ENCODE assay signal across 16 cellular contexts in genomic region chr17:332023-332422, GRCh38. TPM values are rescaled to one million over a fixed set of nuclear protein-coding genes. Genes with fewer than 3 reads are reported as not detected.
DNase-seq lines count a peak whose midpoint lies in the region; ATAC-seq, FAIRE-seq and TF ChIP-seq lines count a peak whose summit lies in the region.
"Had no signal": no experiment of that assay in that cellular context is flagged by ENCODE, and none has a peak within 500 bp of the region (broad histone marks: within the 10 kb centered on the region; RNA-seq: fewer than 3 reads in every experiment).

No MANE protein-coding gene starts in this region.

- peak overlapping the region; percentile 40 to 75 for H3K4ac ChIP-seq in mesenchymal stem cell (ENCODE audit: low read depth in 1 of 2, low read length in 2 of 2)

- H3K4me1 ChIP-seq in Peyer's patch (peaks cover 0 to 10% (median 0%) of the 10 kb centered on the region in 4 donors), mesenchymal stem cell (ENCODE audit: control insufficient read depth, insufficient read depth, low read depth, low read length) (peaks cover 50% of the 10 kb centered on the region)

- no peak overlapping the region for H2BK5ac ChIP-seq in mesenchymal stem cell (ENCODE audit: low read depth, low read length, poor library complexity, severe bottlenecking)

- H3K14ac ChIP-seq in mesenchymal stem cell (ENCODE audit: low read length in 2 of 2): no peak overlapping the region

- H3K4me3 Mint-ChIP-seq in activated CD4-positive, alpha-beta T cell treated with anti-CD3 and anti-CD28 coated beads, Interleukin-2, amount 10 ng/mL, durations not matched to agents 24 days and 14 days: no peak overlapping the region
- H3K4me3 Mint-ChIP-seq: GM23338, IgD-negative memory B cell had no signal

- H2AFZ ChIP-seq in mesenchymal stem cell (ENCODE audit: low read depth, low read length): no peak overlapping the region
- H2AFZ ChIP-seq: GM23338 had no signal

- no peak for ATAC-seq in HG03045 (IDR thresholded peaks at IDR 0.05; ENCODE audit: unreplicated experiment)
- ATAC-seq: GM23338 had no signal

- FAIRE-seq in H54 (lab: Jason Lieb, UNC): no peak
- FAIRE-seq: endothelial cell of umbilical vein had no signal

- H3K27ac ChIP-seq in Peyer's patch (peak overlapping the region; percentile 22 to 83 (median 56)), cingulate gyrus (ENCODE audit: low read depth, low read length) (peak overlapping the region; percentile 58), mesenchymal stem cell (ENCODE audit: low read length, poor library complexity, severe bottlenecking) (peak overlapping the region; percentile 68), skin epidermis (peak overlapping the region in 19 of 21 experiments; percentile 2 to 82 (median 65))

- H3K9me3 ChIP-seq in Peyer's patch: no peaks in the 10 kb centered on the region
- no peaks in the 10 kb centered on the region for H3K9me3 ChIP-seq in mesenchymal stem cell (ENCODE audit: control insufficient read depth, low read length)

- H3K4me3 ChIP-seq in Peyer's patch (peak overlapping the region in 1 of 4 donors; percentile 33), mesenchymal stem cell (ENCODE audit: insufficient read depth in 1 of 2, low read depth in 1 of 2, low read length in 2 of 2) (no peak overlapping the region), skin epidermis (peak overlapping the region in 2 of 7 experiments; percentile 3 to 15)
- H3K4me3 ChIP-seq: GM23338 had no signal

- peak overlapping the region; percentile 87 for H4K91ac ChIP-seq in mesenchymal stem cell (ENCODE audit: low read length)

- no peak overlapping the region for H3K27ac Mint-ChIP-seq in activated CD4-positive, alpha-beta T cell treated with anti-CD3 and anti-CD28 coated beads, Interleukin-2, amount 10 ng/mL, durations not matched to agents 24 days and 14 days
- H3K27ac Mint-ChIP-seq: GM23338, IgD-negative memory B cell, nephron progenitor cell had no signal

- no peaks in the 10 kb centered on the region for H3K36me3 Mint-ChIP-seq in activated CD4-positive, alpha-beta T cell treated with anti-CD3 and anti-CD28 coated beads, Interleukin-2, amount 10 ng/mL, durations not matched to agents 24 days and 14 days (ENCODE audit: low read depth)

- TF ChIP-seq POLR2A in Peyer's patch (IDR thresholded peaks at IDR 0.05): no peak
- TF ChIP-seq POLR2A in H54 (IDR thresholded peaks at IDR 0.05; ENCODE audit: low read depth, low read length): no peak

- H3K36me3 ChIP-seq in Peyer's patch (no peaks in the 10 kb centered on the region), mesenchymal stem cell (ENCODE audit: control insufficient read depth in 1 of 2, insufficient read depth in 2 of 2, low read depth in 1 of 2, low read length in 2 of 2) (peaks cover 0 to 17% of the 10 kb centered on the region in 2 experiments)

- H3K4me2 ChIP-seq in mesenchymal stem cell (ENCODE audit: low read length, poor library complexity, severe bottlenecking): peak overlapping the region; percentile 3
- H3K4me2 ChIP-seq: GM23338 had no signal

- no peaks in the 10 kb centered on the region for H3K9me3 Mint-ChIP-seq in activated CD4-positive, alpha-beta T cell treated with anti-CD3 and anti-CD28 coated beads, Interleukin-2, amount 10 ng/mL, durations not matched to agents 24 days and 14 days
- H3K9me3 Mint-ChIP-seq: GM23338, IgD-negative memory B cell, nephron progenitor cell had no signal

- peak overlapping the region; percentile 27 for H4K8ac ChIP-seq in mesenchymal stem cell (ENCODE audit: low read length)

- DNase-seq in Peyer's patch (no peak), mesenchymal stem cell (no peak), H54 (ENCODE audit: insufficient read length, low spot score) (no peak)
- no peak for DNase-seq in activated CD4-positive, alpha-beta T cell treated with anti-CD3 and anti-CD28 coated beads, Interleukin-2, amount 10 ng/mL, durations not matched to agents 24 days and 14 days
- no peak for DNase-seq in activated naive CD4-positive, alpha-beta T cell treated with Interleukin-2 at 50 U/mL for 16 hours
- DNase-seq: activated CD4-positive, alpha-beta T cell treated with anti-CD3 and anti-CD28 coated beads, Interleukin-2, amount 50 U/mL, for 4 hours; NCI-H2029; nephron progenitor cell; stimulated activated CD4-positive, alpha-beta T cell treated with anti-CD3 and anti-CD28 coated beads, Interleukin-4, amount 100 ng/mL, for 1 hour; T-helper 1 cell had no signal

- no peak overlapping the region for H2BK120ac ChIP-seq in mesenchymal stem cell (ENCODE audit: low read depth, low read length)

- TF ChIP-seq CTCF in Peyer's patch (IDR thresholded peaks at IDR 0.05): no peak

- peak overlapping the region; percentile 69 to 79 for H2BK12ac ChIP-seq in mesenchymal stem cell (ENCODE audit: low read length in 2 of 2)

- peaks cover 26% of the 10 kb centered on the region for H3K27me3 Mint-ChIP-seq in activated CD4-positive, alpha-beta T cell treated with anti-CD3 and anti-CD28 coated beads, Interleukin-2, amount 10 ng/mL, durations not matched to agents 24 days and 14 days

- H3K23ac ChIP-seq in mesenchymal stem cell (ENCODE audit: low read length in 2 of 2): peak overlapping the region in 1 of 2 experiments; percentile 36

- no peak overlapping the region for H2BK15ac ChIP-seq in mesenchymal stem cell (ENCODE audit: low read depth, poor library complexity, severe bottlenecking)

- intact Hi-C loops in activated CD4-positive, alpha-beta T cell treated with anti-CD3 and anti-CD28 coated beads, Interleukin-2, amount 10 ng/mL, durations not matched to agents 24 days and 14 days (cut with micrococcal nuclease): no loop called here

- 87% methylated on average over 11 of the region's 11 CpGs for WGBS in mesenchymal stem cell

- H3K79me1 ChIP-seq in mesenchymal stem cell (replicated peaks; ENCODE audit: low read length, poor library complexity, severe bottlenecking): peaks cover 22% of the 10 kb centered on the region

- no peak overlapping the region for H3K9ac ChIP-seq in mesenchymal stem cell (ENCODE audit: low read length)

- H3K4me1 Mint-ChIP-seq in activated CD4-positive, alpha-beta T cell treated with anti-CD3 and anti-CD28 coated beads, Interleukin-2, amount 10 ng/mL, durations not matched to agents 24 days and 14 days: peaks cover 5% of the 10 kb centered on the region

- H2AK5ac ChIP-seq in mesenchymal stem cell (ENCODE audit: low read length, severe bottlenecking): peak overlapping the region; percentile 88

- H3K27me3 ChIP-seq in Peyer's patch (no peaks in the 10 kb centered on the region), mesenchymal stem cell (ENCODE audit: control insufficient read depth in 1 of 2, insufficient read depth in 1 of 2, low read length in 2 of 2) (peaks cover 0 to 54% of the 10 kb centered on the region in 2 experiments)

- peak overlapping the region; percentile 45 to 68 for H3K18ac ChIP-seq in mesenchymal stem cell (ENCODE audit: low read depth in 1 of 2, low read length in 2 of 2)

RNA-seq across cellular contexts. Expression of gene RPH3AL, which starts 20.6 kb away (rescaled TPM):
- 10 to 100 TPM; 31.4 to 92.4 (median 48.6) TPM for total RNA-seq in Peyer's patch
- polyA plus RNA-seq in mesenchymal stem cell (2013, experiment 1 of 2): 4.0 TPM
- polyA plus RNA-seq in mesenchymal stem cell (2013, experiment 2 of 2): 3.6 TPM
- 2.5 and 3.7 TPM in 2 replicates for total RNA-seq in activated CD4-positive, alpha-beta T cell treated with anti-CD3 and anti-CD28 coated beads, Interleukin-2, amount 10 ng/mL, durations not matched to agents 24 days and 14 days
